ENCODE assay signal across 11 cellular contexts in the genomic region with DNA sequence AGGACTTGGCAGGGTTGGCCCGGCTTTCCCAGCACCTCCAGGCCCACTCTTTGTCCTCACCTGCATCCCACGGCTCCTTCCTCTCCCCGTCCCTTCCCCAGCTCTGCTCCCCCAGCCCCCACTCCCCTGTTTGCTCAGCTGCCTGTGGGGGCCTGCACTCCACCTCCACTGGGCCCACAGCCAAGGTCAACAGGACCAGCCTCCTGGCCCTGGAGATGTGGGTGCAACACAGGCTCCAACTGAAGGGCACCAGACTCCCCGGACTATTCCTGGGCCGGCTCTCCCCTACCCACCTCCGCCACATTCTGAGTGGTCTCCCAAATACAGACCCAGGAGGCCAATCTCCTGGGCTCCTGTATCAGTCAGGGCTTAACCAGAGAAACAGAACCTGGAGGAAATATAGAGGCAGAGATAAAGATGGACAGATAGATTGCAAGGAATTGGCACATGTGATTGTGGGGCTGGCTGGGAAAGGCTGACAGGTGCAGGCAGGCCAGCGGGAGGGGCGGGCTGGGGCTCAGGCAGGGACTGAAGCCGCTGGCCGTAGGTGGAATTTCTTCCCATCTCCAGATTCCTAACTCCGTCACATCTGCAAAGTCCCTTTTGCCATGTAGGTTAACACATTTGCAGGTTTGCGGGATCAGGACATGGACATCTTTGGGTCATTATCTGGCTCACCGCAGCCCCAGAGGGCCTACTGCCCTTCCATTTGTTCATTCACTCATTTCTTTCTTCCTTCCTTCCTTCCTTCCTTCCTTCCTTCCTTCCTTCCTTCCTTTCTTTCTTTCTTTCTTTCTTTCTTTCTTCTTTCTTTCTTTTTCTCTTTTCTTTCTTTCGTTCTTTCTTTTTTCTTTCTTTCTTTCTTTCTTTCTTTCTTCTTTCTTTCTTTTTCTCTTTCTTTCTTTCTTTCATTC. TPM values are rescaled to one million over a fixed set of nuclear protein-coding genes. Genes with fewer than 3 reads are reported as not detected.
DNase-seq lines count a peak whose midpoint lies in the region; ATAC-seq, FAIRE-seq and TF ChIP-seq lines count a peak whose summit lies in the region.
"Had no signal": no experiment of that assay in that cellular context is flagged by ENCODE, and none has a peak within 500 bp of the region (broad histone marks: within the 10 kb centered on the region; RNA-seq: fewer than 3 reads in every experiment).

No MANE protein-coding gene starts in this region.

- POLR2A ChIA-PET in endothelial cell of umbilical vein (lab: Charles Lee): no interaction called here

- dilution Hi-C loops in endothelial cell of umbilical vein (cut with MboI; ENCODE audit: extremely low pct_ligation_motif_present, low sequenced_read_pairs): no loop called here

- no TSS peak for BruUV-seq in endothelial cell of umbilical vein (replicated peaks; lab: Mats Ljungman, UMichigan)

- CTCF ChIA-PET in endothelial cell of umbilical vein (lab: Charles Lee): interaction anchor here (0.8 kb wide), 1 partner anchor 9 kb away, joined by 3 read pairs; no protein-coding TSS in a partner anchor

- no peaks in the 10 kb centered on the region for H3K9me1 ChIP-seq in endothelial cell of umbilical vein (replicated peaks; ENCODE audit: control insufficient read depth, extremely low read depth, insufficient read depth, low read length)

- 11 to 58% (median 39%) methylated on average over 14 of the region's 14 CpGs for WGBS in small intestine, 3 donors

- FAIRE-seq in endothelial cell of umbilical vein (lab: Jason Lieb, UNC): no peak
- FAIRE-seq in small intestine (lab: Jason Lieb, UNC): no peak

- peaks cover 16% of the 10 kb centered on the region for H3K4me1 ChIP-seq in endothelial cell of umbilical vein (ENCODE audit: control insufficient read depth, extremely low read depth, insufficient read depth, low read length)
- peaks cover 0 to 5% of the 10 kb centered on the region in 2 donors for H3K4me1 ChIP-seq in small intestine (ENCODE audit: control insufficient read depth in 2 of 2, insufficient read depth in 1 of 2, low read depth in 1 of 2, low read length in 1 of 2)

- ATAC-seq in GM19395 (IDR thresholded peaks at IDR 0.05; ENCODE audit: unreplicated experiment) (no peak), HG03135 (IDR thresholded peaks at IDR 0.05; ENCODE audit: unreplicated experiment) (no peak)
- ATAC-seq: Right ventricle myocardium inferior had no signal

- H3K79me2 ChIP-seq in endothelial cell of umbilical vein (ENCODE audit: control insufficient read depth, insufficient read depth, low read length): no peaks in the 10 kb centered on the region

- H3K9ac ChIP-seq in endothelial cell of umbilical vein (replicated peaks; ENCODE audit: extremely low read depth, insufficient read depth, low read length): no peak overlapping the region

- no peak overlapping the region for H2AFZ ChIP-seq in endothelial cell of umbilical vein (ENCODE audit: low read depth, low read length)

- H4K20me1 ChIP-seq in endothelial cell of umbilical vein (replicated peaks; ENCODE audit: control insufficient read depth, extremely low read depth, insufficient read depth, low read length): no peaks in the 10 kb centered on the region

- TF ChIP-seq CTCF in endothelial cell of umbilical vein (IDR thresholded peaks at IDR 0.05; ENCODE audit: extremely low read depth in 1 of 2, insufficient read depth in 1 of 2, low read depth in 1 of 2, low read length in 2 of 2): no peak

- H3K27me3 ChIP-seq in endothelial cell of umbilical vein (ENCODE audit: control insufficient read depth in 2 of 2, insufficient read depth in 2 of 2, low read length in 2 of 2) (no peaks in the 10 kb centered on the region), small intestine (ENCODE audit: control insufficient read depth in 2 of 2, insufficient read depth in 2 of 2, low read length in 2 of 2) (no peaks in the 10 kb centered on the region)

- H3K27ac ChIP-seq in endothelial cell of umbilical vein (ENCODE audit: insufficient read depth, low read depth, low read length) (no peak overlapping the region), small intestine (ENCODE audit: low read depth in 1 of 2, low read length in 1 of 2) (peak overlapping the region in 1 of 2 donors; percentile 24)
- H3K27ac ChIP-seq: 22Rv1 had no signal

- DNase-seq in NCI-H1436 (lab: John Stamatoyannopoulos, UW) (peak; percentile 47), NCI-H1436 treated with DMSO at 0.1 percent for 48 hours (lab: John Stamatoyannopoulos, UW) (no peak), NCI-H2196 treated with DMSO at 0.1 percent for 48 hours (lab: John Stamatoyannopoulos, UW; ENCODE audit: unreplicated experiment) (peak; percentile 58), endothelial cell of umbilical vein (ENCODE audit: low read depth, low spot score) (peak; percentile 33), small intestine (peak; percentile 53), hippocampal formation (lab: John Stamatoyannopoulos, UW) (no peak)
- DNase-seq: dermis blood vessel endothelial cell had no signal

- no peak for TF ChIP-seq POLR2A in endothelial cell of umbilical vein (IDR thresholded peaks at IDR 0.05; ENCODE audit: low read depth, low read length)

- H3K4me3 ChIP-seq in endothelial cell of umbilical vein (replicated peaks in 1 of 3; ENCODE audit: insufficient read depth in 1 of 3, low read depth in 1 of 3, low read length in 3 of 3): no peak overlapping the region
- no peak overlapping the region for H3K4me3 ChIP-seq in small intestine (ENCODE audit: low read depth in 1 of 2, low read length in 2 of 2)

- intact Hi-C loops in endothelial cell of umbilical vein (cut with micrococcal nuclease): no loop called here

- no peaks in the 10 kb centered on the region for H3K36me3 ChIP-seq in endothelial cell of umbilical vein (ENCODE audit: control insufficient read depth in 2 of 2, extremely low read depth in 1 of 2, insufficient read depth in 2 of 2, low read length in 2 of 2)
- no peaks in the 10 kb centered on the region for H3K36me3 ChIP-seq in small intestine (ENCODE audit: control insufficient read depth in 2 of 2, insufficient read depth in 2 of 2, low read length in 2 of 2)

- H3K9me3 ChIP-seq in endothelial cell of umbilical vein (replicated peaks; ENCODE audit: control insufficient read depth, insufficient read depth, low read length): no peaks in the 10 kb centered on the region
- H3K9me3 ChIP-seq in small intestine (ENCODE audit: control insufficient read depth, low read depth): no peaks in the 10 kb centered on the region

- H3K4me2 ChIP-seq in endothelial cell of umbilical vein (ENCODE audit: insufficient read depth, low read length): no peak overlapping the region

TF ChIP-seq in endothelial cell of umbilical vein, 7 proteins besides CTCF, POLR2A, EP300 and RAD21:
- TF ChIP-seq GATA2 (IDR thresholded peaks at IDR 0.05; ENCODE audit: insufficient read depth, insufficient read length, low read depth, low read length): no peak
- TF ChIP-seq FOS (IDR thresholded peaks at IDR 0.05; ENCODE audit: borderline replicate concordance, insufficient read depth, low read length): no peak
- TF ChIP-seq, protein P1, sequence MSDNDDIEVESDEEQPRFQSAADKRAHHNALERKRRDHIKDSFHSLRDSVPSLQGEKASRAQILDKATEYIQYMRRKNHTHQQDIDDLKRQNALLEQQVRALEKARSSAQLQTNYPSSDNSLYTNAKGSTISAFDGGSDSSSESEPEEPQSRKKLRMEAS (IDR thresholded peaks at IDR 0.05; ENCODE audit: insufficient read depth, insufficient read length): no peak
- no peak for TF ChIP-seq POLR2AphosphoS5 (IDR thresholded peaks at IDR 0.05; ENCODE audit: insufficient read depth, low read depth, low read length)
- TF ChIP-seq JUN (IDR thresholded peaks at IDR 0.05; ENCODE audit: borderline replicate concordance, insufficient read depth, insufficient read length, low read depth): no peak
- no peak for TF ChIP-seq EZH2 (IDR thresholded peaks at IDR 0.05; ENCODE audit: borderline replicate concordance, low read depth, low read length, severe bottlenecking)
- TF ChIP-seq MYC (IDR thresholded peaks at IDR 0.05; ENCODE audit: low read depth, low read length): no peak

RNA-seq across cellular contexts. Expression of a gene that starts 45.8 kb away (rescaled TPM):
- 1,331 and 1,413 TPM in 2 replicates for total RNA-seq in endothelial cell of umbilical vein
- 157 and 188 TPM in 2 replicates for polyA plus RNA-seq in endothelial cell of umbilical vein
- 377 and 396 TPM in 2 replicates for polyA plus RNA-seq in endothelial cell of umbilical vein (2011; cell fraction: cytosol; rRNA removed)
- polyA plus RNA-seq in endothelial cell of umbilical vein (2011; cell fraction: nucleus; rRNA removed): 759 and 766 TPM in 2 replicates
- 496 and 585 TPM in 2 replicates for polyA plus RNA-seq in endothelial cell of umbilical vein (2012)
- polyA minus RNA-seq in endothelial cell of umbilical vein: 1,176 and 1,679 TPM in 2 replicates
- 42.9 TPM for polyA minus RNA-seq in endothelial cell of umbilical vein (2011; cell fraction: cytosol; rRNA and poly(A)+ RNA removed)
- polyA minus RNA-seq in endothelial cell of umbilical vein (2011; cell fraction: nucleus; rRNA and poly(A)+ RNA removed): 498 and 877 TPM in 2 replicates
- polyA plus RNA-seq in small intestine: 100 to 1,000 TPM in 2 of 3 donors, 10 to 100 TPM in 1; 95.4 to 156 (median 130) TPM

RNA-seq across cellular contexts. Expression of a gene that starts 47.9 kb away (rescaled TPM):
- total RNA-seq in endothelial cell of umbilical vein: 74.3 and 75.9 TPM in 2 replicates
- polyA plus RNA-seq in endothelial cell of umbilical vein: 170 and 183 TPM in 2 replicates
- polyA plus RNA-seq in endothelial cell of umbilical vein (2011; cell fraction: cytosol; rRNA removed): 181 and 197 TPM in 2 replicates
- 82.5 and 86.4 TPM in 2 replicates for polyA plus RNA-seq in endothelial cell of umbilical vein (2011; cell fraction: nucleus; rRNA removed)
- polyA plus RNA-seq in endothelial cell of umbilical vein (2012): 79.8 and 82.4 TPM in 2 replicates
- polyA minus RNA-seq in endothelial cell of umbilical vein: 110 and 124 TPM in 2 replicates
- polyA minus RNA-seq in endothelial cell of umbilical vein (2011; cell fraction: cytosol; rRNA and poly(A)+ RNA removed): 37.8 TPM
- 11.5 and 12.4 TPM in 2 replicates for polyA minus RNA-seq in endothelial cell of umbilical vein (2011; cell fraction: nucleus; rRNA and poly(A)+ RNA removed)
- 100 to 1,000 TPM; 164 to 209 (median 199) TPM for polyA plus RNA-seq in small intestine

Comparison
In these comparisons a context has a peak if more than half of its experiments do, and no peak if none do; other contexts are left out.
1. DNase-seq: peak in NCI-H1436 (single experiment), NCI-H2196 treated with DMSO at 0.1 percent for 48 hours (single experiment), endothelial cell of umbilical vein (single experiment) and small intestine (single experiment); none in NCI-H1436 treated with DMSO at 0.1 percent for 48 hours (single experiment) and hippocampal formation (0 of 2).